Comparison of ENCODE assay signal across 1 cellular context in the genomic region with DNA sequence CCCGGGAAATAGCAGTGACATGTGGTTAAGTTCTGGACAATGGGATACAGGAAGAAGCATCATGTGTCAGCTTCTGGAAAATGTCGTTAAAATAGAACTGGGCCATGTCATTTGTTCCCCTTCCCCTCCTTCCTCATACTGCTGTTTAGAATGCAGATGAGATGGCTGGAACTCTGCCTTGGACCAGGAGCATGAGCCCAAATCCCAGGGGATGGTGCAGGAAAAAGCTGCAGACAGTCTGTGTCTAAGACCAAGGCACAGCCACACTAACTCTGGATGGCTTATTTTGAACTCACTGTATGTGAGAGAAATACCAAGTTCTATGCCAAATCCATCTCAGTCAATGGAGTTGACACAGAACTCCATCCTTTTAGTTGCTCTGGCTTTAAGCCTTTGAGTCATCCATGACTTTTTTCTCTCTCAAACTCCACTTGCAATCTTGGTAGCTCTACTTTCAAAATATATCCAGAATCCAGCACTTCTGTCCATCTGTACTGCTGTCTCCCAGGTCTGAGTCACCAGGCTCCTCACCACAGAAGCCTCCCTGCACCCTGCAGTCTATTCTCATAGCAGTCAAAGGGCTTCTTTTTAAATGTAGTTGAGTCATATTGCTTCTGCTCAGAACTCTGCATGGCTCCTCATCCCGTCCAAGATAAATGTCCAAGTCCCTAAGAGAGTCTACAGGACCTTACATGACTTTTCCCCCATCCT.
TF ChIP-seq lines count a peak whose summit lies in the region.

No MANE protein-coding gene starts in this region.

TF ChIP-seq in HepG2, 621 proteins besides CTCF, POLR2A, EP300 and RAD21 (continued from another document):
- TF ChIP-seq, protein P1, sequence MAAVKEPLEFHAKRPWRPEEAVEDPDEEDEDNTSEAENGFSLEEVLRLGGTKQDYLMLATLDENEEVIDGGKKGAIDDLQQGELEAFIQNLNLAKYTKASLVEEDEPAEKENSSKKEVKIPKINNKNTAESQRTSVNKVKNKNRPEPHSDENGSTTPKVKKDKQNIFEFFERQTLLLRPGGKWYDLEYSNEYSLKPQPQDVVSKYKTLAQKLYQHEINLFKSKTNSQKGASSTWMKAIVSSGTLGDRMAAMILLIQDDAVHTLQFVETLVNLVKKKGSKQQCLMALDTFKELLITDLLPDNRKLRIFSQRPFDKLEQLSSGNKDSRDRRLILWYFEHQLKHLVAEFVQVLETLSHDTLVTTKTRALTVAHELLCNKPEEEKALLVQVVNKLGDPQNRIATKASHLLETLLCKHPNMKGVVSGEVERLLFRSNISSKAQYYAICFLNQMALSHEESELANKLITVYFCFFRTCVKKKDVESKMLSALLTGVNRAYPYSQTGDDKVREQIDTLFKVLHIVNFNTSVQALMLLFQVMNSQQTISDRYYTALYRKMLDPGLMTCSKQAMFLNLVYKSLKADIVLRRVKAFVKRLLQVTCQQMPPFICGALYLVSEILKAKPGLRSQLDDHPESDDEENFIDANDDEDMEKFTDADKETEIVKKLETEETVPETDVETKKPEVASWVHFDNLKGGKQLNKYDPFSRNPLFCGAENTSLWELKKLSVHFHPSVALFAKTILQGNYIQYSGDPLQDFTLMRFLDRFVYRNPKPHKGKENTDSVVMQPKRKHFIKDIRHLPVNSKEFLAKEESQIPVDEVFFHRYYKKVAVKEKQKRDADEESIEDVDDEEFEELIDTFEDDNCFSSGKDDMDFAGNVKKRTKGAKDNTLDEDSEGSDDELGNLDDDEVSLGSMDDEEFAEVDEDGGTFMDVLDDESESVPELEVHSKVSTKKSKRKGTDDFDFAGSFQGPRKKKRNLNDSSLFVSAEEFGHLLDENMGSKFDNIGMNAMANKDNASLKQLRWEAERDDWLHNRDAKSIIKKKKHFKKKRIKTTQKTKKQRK (IDR thresholded peaks at IDR 0.05; ENCODE audit: low read length), result no peak
- TF ChIP-seq CENPX (CRISPR knock-in tag; IDR thresholded peaks at IDR 0.05) (no peak), ZNF674 (CRISPR knock-in tag; IDR thresholded peaks at IDR 0.05; ENCODE audit: low read depth) (no peak), PTBP1 (IDR thresholded peaks at IDR 0.05; ENCODE audit: low read depth, low read length, poor library complexity, severe bottlenecking) (no peak), SP4 (CRISPR knock-in tag; IDR thresholded peaks at IDR 0.05) (no peak)
- TF ChIP-seq, protein P2, sequence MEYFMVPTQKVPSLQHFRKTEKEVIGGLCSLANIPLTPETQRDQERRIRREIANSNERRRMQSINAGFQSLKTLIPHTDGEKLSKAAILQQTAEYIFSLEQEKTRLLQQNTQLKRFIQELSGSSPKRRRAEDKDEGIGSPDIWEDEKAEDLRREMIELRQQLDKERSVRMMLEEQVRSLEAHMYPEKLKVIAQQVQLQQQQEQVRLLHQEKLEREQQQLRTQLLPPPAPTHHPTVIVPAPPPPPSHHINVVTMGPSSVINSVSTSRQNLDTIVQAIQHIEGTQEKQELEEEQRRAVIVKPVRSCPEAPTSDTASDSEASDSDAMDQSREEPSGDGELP (IDR thresholded peaks at IDR 0.05; ENCODE audit: borderline replicate concordance, low read depth), result no peak
